Comparison of ENCODE assay signal across 10 cellular contexts in the genomic region with DNA sequence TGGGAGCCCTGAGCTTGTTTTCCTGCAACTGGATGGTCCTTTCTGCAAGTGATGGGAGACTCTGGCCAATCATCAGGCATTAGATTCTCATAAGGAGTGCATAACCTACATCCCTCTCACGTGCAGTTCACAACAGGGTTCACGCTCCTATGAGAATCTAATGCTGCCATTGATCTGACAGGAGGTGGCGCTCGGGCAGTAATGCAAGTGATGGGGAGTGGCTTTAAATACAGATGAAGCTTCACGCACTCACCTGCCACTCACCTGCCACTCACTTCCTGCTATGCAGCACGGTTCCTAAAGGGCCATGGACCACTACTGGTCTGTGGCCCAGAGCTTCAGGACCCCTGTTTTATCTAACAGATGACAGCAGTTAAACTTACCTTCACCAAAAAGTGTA. TPM values are rescaled to one million over a fixed set of nuclear protein-coding genes. Genes with fewer than 3 reads are reported as not detected.
DNase-seq lines count a peak whose midpoint lies in the region; ATAC-seq lines count a peak whose summit lies in the region.
"Had no signal": no experiment of that assay in that cellular context is flagged by ENCODE, and none has a peak within 500 bp of the region (broad histone marks: within the 10 kb centered on the region; RNA-seq: fewer than 3 reads in every experiment).

No MANE protein-coding gene starts in this region.

- no peak overlapping the region for H3K27ac Mint-ChIP-seq in activated T-helper 1 cell treated with anti-CD3 and anti-CD28 coated beads, Interleukin-12 subunit alpha, Interleukin-12 subunit beta, Interleukin-2, Interleukin-4 antibody, amounts not matched to agents 30 ng/mL and 10 ng/mL and 1 ng/mL, durations not matched to agents 14 hours and 24 hours and 36 hours

- intact Hi-C loops in activated T-helper 1 cell treated with anti-CD3 and anti-CD28 coated beads, Interleukin-12 subunit alpha, Interleukin-12 subunit beta, Interleukin-2, Interleukin-4 antibody, amounts not matched to agents 30 ng/mL and 10 ng/mL and 1 ng/mL, durations not matched to agents 14 hours and 24 hours and 36 hours (cut with micrococcal nuclease) = no loop called here
- intact Hi-C loops in cardiac septum (cut with DNase I) = no loop called here

- no peak for ATAC-seq in HG02870 (IDR thresholded peaks at IDR 0.05; ENCODE audit: unreplicated experiment)

- H3K4me3 Mint-ChIP-seq in activated T-helper 1 cell treated with anti-CD3 and anti-CD28 coated beads, Interleukin-12 subunit alpha, Interleukin-12 subunit beta, Interleukin-2, Interleukin-4 antibody, amounts not matched to agents 30 ng/mL and 10 ng/mL and 1 ng/mL, durations not matched to agents 14 hours and 24 hours and 36 hours = no peak overlapping the region

- no peaks in the 10 kb centered on the region for H3K9me3 Mint-ChIP-seq in activated T-helper 1 cell treated with anti-CD3 and anti-CD28 coated beads, Interleukin-12 subunit alpha, Interleukin-12 subunit beta, Interleukin-2, Interleukin-4 antibody, amounts not matched to agents 30 ng/mL and 10 ng/mL and 1 ng/mL, durations not matched to agents 14 hours and 24 hours and 36 hours

- H3K27me3 Mint-ChIP-seq in activated T-helper 1 cell treated with anti-CD3 and anti-CD28 coated beads, Interleukin-12 subunit alpha, Interleukin-12 subunit beta, Interleukin-2, Interleukin-4 antibody, amounts not matched to agents 30 ng/mL and 10 ng/mL and 1 ng/mL, durations not matched to agents 14 hours and 24 hours and 36 hours (ENCODE audit: insufficient read depth) = no peaks in the 10 kb centered on the region

- peaks cover 16% of the 10 kb centered on the region for H3K36me3 Mint-ChIP-seq in activated T-helper 1 cell treated with anti-CD3 and anti-CD28 coated beads, Interleukin-12 subunit alpha, Interleukin-12 subunit beta, Interleukin-2, Interleukin-4 antibody, amounts not matched to agents 30 ng/mL and 10 ng/mL and 1 ng/mL, durations not matched to agents 14 hours and 24 hours and 36 hours (ENCODE audit: low read depth)

- peak; percentile 7 for DNase-seq in activated T-helper 1 cell treated with Interleukin-2 at 50 U/mL for 16 hours (ENCODE audit: low read depth)
- DNase-seq in activated T-helper 1 cell treated with anti-CD3 and anti-CD28 coated beads, Interleukin-12 subunit alpha, Interleukin-12 subunit beta, Interleukin-2, Interleukin-4 antibody, amounts not matched to agents 30 ng/mL and 10 ng/mL and 1 ng/mL, durations not matched to agents 14 hours and 24 hours and 36 hours (ENCODE audit: low spot score) = no peak
- DNase-seq in activated CD4-positive, alpha-beta T cell treated with anti-CD3 and anti-CD28 coated beads for 4 hours = peak; percentile 38
- DNase-seq in central memory CD4-positive, alpha-beta T cell = peak; percentile 42
- DNase-seq in stimulated activated CD4-positive, alpha-beta T cell treated with anti-CD3 and anti-CD28 coated beads, Interleukin-4, amount 100 ng/mL, for 4 hours = peak; percentile 12 to 42
- no peak for DNase-seq in cardiac septum (ENCODE audit: low spot score)
- no peak for DNase-seq in NOMO-1 treated with DMSO at 0.1 percent for 48 hours (lab: John Stamatoyannopoulos, UW; ENCODE audit: unreplicated experiment)
- DNase-seq: erythroblast, uterus had no signal

- peaks cover 35% of the 10 kb centered on the region for H3K4me1 Mint-ChIP-seq in activated T-helper 1 cell treated with anti-CD3 and anti-CD28 coated beads, Interleukin-12 subunit alpha, Interleukin-12 subunit beta, Interleukin-2, Interleukin-4 antibody, amounts not matched to agents 30 ng/mL and 10 ng/mL and 1 ng/mL, durations not matched to agents 14 hours and 24 hours and 36 hours (ENCODE audit: low read depth)

RNA-seq across cellular contexts. Expression of gene CSNK1G1, which starts 21.4 kb away (rescaled TPM):
- total RNA-seq in activated T-helper 1 cell treated with anti-CD3 and anti-CD28 coated beads, Interleukin-12 subunit alpha, Interleukin-12 subunit beta, Interleukin-2, Interleukin-4 antibody, amounts not matched to agents 30 ng/mL and 10 ng/mL and 1 ng/mL, durations not matched to agents 14 hours and 24 hours and 36 hours = 31.3 and 33.2 TPM in 2 replicates
- total RNA-seq in cardiac septum = 8.3 TPM

RNA-seq across cellular contexts. Expression of gene PCLAF, which starts 46.7 kb away (rescaled TPM):
- 58.6 and 69.8 TPM in 2 replicates for total RNA-seq in activated T-helper 1 cell treated with anti-CD3 and anti-CD28 coated beads, Interleukin-12 subunit alpha, Interleukin-12 subunit beta, Interleukin-2, Interleukin-4 antibody, amounts not matched to agents 30 ng/mL and 10 ng/mL and 1 ng/mL, durations not matched to agents 14 hours and 24 hours and 36 hours
- 0.19 TPM for total RNA-seq in cardiac septum

RNA-seq across cellular contexts. Expression of gene TRIP4, which starts 53.1 kb away (rescaled TPM):
- 17.5 and 21.7 TPM in 2 replicates for total RNA-seq in activated T-helper 1 cell treated with anti-CD3 and anti-CD28 coated beads, Interleukin-12 subunit alpha, Interleukin-12 subunit beta, Interleukin-2, Interleukin-4 antibody, amounts not matched to agents 30 ng/mL and 10 ng/mL and 1 ng/mL, durations not matched to agents 14 hours and 24 hours and 36 hours
- 16.0 TPM for total RNA-seq in cardiac septum

Comparison
In these comparisons a context has a peak if more than half of its experiments do, and no peak if none do; other contexts are left out.
1. DNase-seq: peak in activated T-helper 1 cell treated with Interleukin-2 at 50 U/mL for 16 hours (single experiment), activated CD4-positive, alpha-beta T cell treated with anti-CD3 and anti-CD28 coated beads for 4 hours (2 of 2), central memory CD4-positive, alpha-beta T cell (single experiment) and stimulated activated CD4-positive, alpha-beta T cell treated with anti-CD3 and anti-CD28 coated beads, Interleukin-4, amount 100 ng/mL, for 4 hours (2 of 2); none in activated T-helper 1 cell treated with anti-CD3 and anti-CD28 coated beads, Interleukin-12 subunit alpha, Interleukin-12 subunit beta, Interleukin-2, Interleukin-4 antibody, amounts not matched to agents 30 ng/mL and 10 ng/mL and 1 ng/mL, durations not matched to agents 14 hours and 24 hours and 36 hours (single experiment), cardiac septum (single experiment) and NOMO-1 treated with DMSO at 0.1 percent for 48 hours (single experiment).
2. RNA of gene PCLAF, which starts 46.7 kb away (total RNA-seq): 58.6 to 69.8 TPM in activated T-helper 1 cell treated with anti-CD3 and anti-CD28 coated beads, Interleukin-12 subunit alpha, Interleukin-12 subunit beta, Interleukin-2, Interleukin-4 antibody, amounts not matched to agents 30 ng/mL and 10 ng/mL and 1 ng/mL, durations not matched to agents 14 hours and 24 hours and 36 hours; 0.19 TPM in cardiac septum (single experiment); every median in the first group is over 10 times any median in the second.